In genomic region chr2:177679611-177680530, GRCh38 we compare ENCODE assay signal across 20 cellular contexts.
DNase-seq lines count a peak whose midpoint lies in the region; ATAC-seq, FAIRE-seq and TF ChIP-seq lines count a peak whose summit lies in the region.
"Had no signal": no experiment of that assay in that cellular context is flagged by ENCODE, and none has a peak within 500 bp of the region (broad histone marks: within the 10 kb centered on the region; RNA-seq: fewer than 3 reads in every experiment).

No MANE protein-coding gene starts in this region.

- intact Hi-C loops in Right ventricle myocardium superior (cut with DNase I) (no loop called here), Right ventricle myocardium inferior (cut with DNase I) (no loop called here), right cardiac atrium (cut with DNase I) (no loop called here)

- H3K27me3 ChIP-seq in right cardiac atrium (ENCODE audit: control insufficient read depth, insufficient read depth), result no peaks in the 10 kb centered on the region

- peaks cover 4% of the 10 kb centered on the region for H3K27me3 Mint-ChIP-seq in WTC11 (ENCODE audit: low read depth)
- H3K27me3 Mint-ChIP-seq in stimulated activated memory B cell treated with anti-CD40 and anti-IgM and Interleukin-4, amounts not matched to agents 10 μg/mL and 1 μg/mL and 100 μg/mL, for 72 hours, result no peaks in the 10 kb centered on the region

- H3K4me3 Mint-ChIP-seq in WTC11, result no peak overlapping the region
- no peak overlapping the region for H3K4me3 Mint-ChIP-seq in stimulated activated memory B cell treated with anti-CD40 and anti-IgM and Interleukin-4, amounts not matched to agents 10 μg/mL and 1 μg/mL and 100 μg/mL, for 72 hours
- H3K4me3 Mint-ChIP-seq: B cell; CD4-positive, alpha-beta memory T cell; GM23338 had no signal

- WGBS in right cardiac atrium, result 59% methylated on average over 6 of the region's 6 CpGs

- no peaks in the 10 kb centered on the region for H3K9me3 ChIP-seq in right cardiac atrium (ENCODE audit: control insufficient read depth, low read length)

- H3K9me3 Mint-ChIP-seq in WTC11, result no peaks in the 10 kb centered on the region
- no peaks in the 10 kb centered on the region for H3K9me3 Mint-ChIP-seq in stimulated activated memory B cell treated with anti-CD40 and anti-IgM and Interleukin-4, amounts not matched to agents 10 μg/mL and 1 μg/mL and 100 μg/mL, for 72 hours
- H3K9me3 Mint-ChIP-seq: CD4-positive, alpha-beta memory T cell; GM23338 had no signal

- no peak for FAIRE-seq in GM12892 (lab: Jason Lieb, UNC)
- FAIRE-seq: D721Med had no signal

- ATAC-seq in Right ventricle myocardium superior (ENCODE audit: poor library complexity), result peak; percentile 58
- ATAC-seq in Right ventricle myocardium inferior, result no peak
- ATAC-seq in WTC11, result 0 out of 2 replicates have a peak, but pooled peaks have one; percentile 18
- ATAC-seq in right cardiac atrium, result peak; percentile 57 to 84
- ATAC-seq in stimulated activated memory B cell treated with anti-CD40 and anti-IgM and Interleukin-4, amounts not matched to agents 10 μg/mL and 1 μg/mL and 100 μg/mL, for 72 hours, result peak; percentile 14
- ATAC-seq in GM21360 (IDR thresholded peaks at IDR 0.05; ENCODE audit: unreplicated experiment), result no peak
- ATAC-seq: GM23338 had no signal

- H3K4me3 ChIP-seq in right cardiac atrium (ENCODE audit: low read length), result no peak overlapping the region
- H3K4me3 ChIP-seq: GM23338 had no signal

- POLR2A ChIA-PET in WTC11 (lab: Charles Lee), result no interaction called here

- CTCF ChIA-PET in WTC11 (lab: Charles Lee), result no interaction called here

- peaks cover 16% of the 10 kb centered on the region for H3K4me1 Mint-ChIP-seq in WTC11
- no peaks in the 10 kb centered on the region for H3K4me1 Mint-ChIP-seq in stimulated activated memory B cell treated with anti-CD40 and anti-IgM and Interleukin-4, amounts not matched to agents 10 μg/mL and 1 μg/mL and 100 μg/mL, for 72 hours
- H3K4me1 Mint-ChIP-seq: B cell; CD4-positive, alpha-beta memory T cell had no signal

- H3K36me3 Mint-ChIP-seq in WTC11, result no peaks in the 10 kb centered on the region
- H3K36me3 Mint-ChIP-seq in stimulated activated memory B cell treated with anti-CD40 and anti-IgM and Interleukin-4, amounts not matched to agents 10 μg/mL and 1 μg/mL and 100 μg/mL, for 72 hours, result no peaks in the 10 kb centered on the region
- H3K36me3 Mint-ChIP-seq: CD4-positive, alpha-beta memory T cell had no signal

- H3K4me1 ChIP-seq in right cardiac atrium (ENCODE audit: control insufficient read depth, insufficient read depth, low read length), result peaks cover 3% of the 10 kb centered on the region

- peak overlapping the region; percentile 77 for H3K27ac ChIP-seq in right cardiac atrium (ENCODE audit: low read length)
- H3K27ac ChIP-seq: 22Rv1 had no signal

- no peak for TF ChIP-seq POLR2A in GM12892 (IDR thresholded peaks at IDR 0.05; ENCODE audit: low read depth, low read length)

- no peak for TF ChIP-seq CTCF in WTC11 (IDR thresholded peaks at IDR 0.05)

- DNase-seq in Right ventricle myocardium superior, result no peak
- no peak for DNase-seq in Right ventricle myocardium inferior (ENCODE audit: missing footprints)
- DNase-seq in WTC11 (ENCODE audit: low spot score), result no peak
- DNase-seq in right cardiac atrium, result no peak
- DNase-seq in GM12892 (ENCODE audit: insufficient read length), result no peak
- DNase-seq in NCI-H345 treated with DMSO at 0.1 percent for 48 hours (lab: John Stamatoyannopoulos, UW; ENCODE audit: unreplicated experiment), result no peak
- DNase-seq: CD4-positive, alpha-beta memory T cell; DMS79 treated with DMSO at 0.1 percent for 48 hours; KBM-7; NCI-H1417 treated with DMSO at 0.1 percent for 48 hours; NCI-H2029; NCI-H2171 treated with DMSO at 0.1 percent for 48 hours; NCI-H510A; NCI-H82 had no signal

- no peak overlapping the region for H3K27ac Mint-ChIP-seq in WTC11
- H3K27ac Mint-ChIP-seq in stimulated activated memory B cell treated with anti-CD40 and anti-IgM and Interleukin-4, amounts not matched to agents 10 μg/mL and 1 μg/mL and 100 μg/mL, for 72 hours, result no peak overlapping the region
- H3K27ac Mint-ChIP-seq: B cell; CD4-positive, alpha-beta memory T cell; GM23338 had no signal

TF ChIP-seq in WTC11, 78 proteins besides CTCF, POLR2A, EP300 and RAD21:
- TF ChIP-seq ATF3 (CRISPR knock-in tag; conservative IDR thresholded peaks at IDR 0.05) (no peak), SMAD3 (CRISPR knock-in tag; IDR thresholded peaks at IDR 0.05; ENCODE audit: borderline replicate concordance) (no peak), ZNF138 (CRISPR knock-in tag; conservative IDR thresholded peaks at IDR 0.05) (no peak), MLX (CRISPR knock-in tag; IDR thresholded peaks at IDR 0.05) (no peak), USF1 (CRISPR knock-in tag; IDR thresholded peaks at IDR 0.05) (no peak), PRDM15 (CRISPR knock-in tag; IDR thresholded peaks at IDR 0.05) (no peak), STAT6 (CRISPR knock-in tag; conservative IDR thresholded peaks at IDR 0.05; ENCODE audit: low read depth) (no peak), CREB1 (CRISPR knock-in tag; IDR thresholded peaks at IDR 0.05) (no peak), ZNF416 (CRISPR knock-in tag; IDR thresholded peaks at IDR 0.05) (no peak), ETV6 (CRISPR knock-in tag; IDR thresholded peaks at IDR 0.05) (no peak)

Comparison
In these comparisons a context has a peak if more than half of its experiments do, and no peak if none do; other contexts are left out.
1. ATAC-seq: peak in Right ventricle myocardium superior (single experiment), WTC11 (single experiment), right cardiac atrium (2 of 2) and stimulated activated memory B cell treated with anti-CD40 and anti-IgM and Interleukin-4, amounts not matched to agents 10 μg/mL and 1 μg/mL and 100 μg/mL, for 72 hours (single experiment); none in Right ventricle myocardium inferior (single experiment) and GM21360 (single experiment).